In genomic region chr1:232319518-232319917, GRCh38 we compare ENCODE assay signal across 21 cellular contexts.
A peak's percentile ranks its signal among the peaks of the same experiment; 100 is the strongest.
DNase-seq lines count a peak whose midpoint lies in the region; ATAC-seq, FAIRE-seq and TF ChIP-seq lines count a peak whose summit lies in the region.
"Had no signal": no experiment of that assay in that cellular context is flagged by ENCODE, and none has a peak within 500 bp of the region (broad histone marks: within the 10 kb centered on the region; RNA-seq: fewer than 3 reads in every experiment).

No MANE protein-coding gene starts in this region.

- in situ Hi-C loops in gastrocnemius medialis (cut with MboI; ENCODE audit: low sequenced_read_pairs in 4 of 4): no loop called here

- DNase-seq in bronchial epithelial cell (ENCODE audit: low read depth) (no peak), cardiac muscle cell (ENCODE audit: low read depth in 1 of 2, low spot score in 1 of 2) (peak in 1 of 2 donors; percentile 40), gastrocnemius medialis (peak in 1 of 2 donors; percentile 34), lower leg skin (ENCODE audit: low spot score in 2 of 2) (no peak), GM20000 (ENCODE audit: low spot score) (no peak), HPDE6-E6E7 (ENCODE audit: extremely low spot score) (no peak)
- DNase-seq in activated CD8-positive, alpha-beta memory T cell treated with anti-CD3 and anti-CD28 coated beads, Interleukin-2, amount 50 U/mL, for 48 hours: no peak
- DNase-seq: activated CD4-positive, alpha-beta T cell treated with anti-CD3 and anti-CD28 coated beads for 4 hours; activated gamma-delta T cell treated with Interleukin-2 at 50 U/mL for 16 hours; activated naive CD8-positive, alpha-beta T cell treated with anti-CD3 and anti-CD28 coated beads, Interleukin-2, amount 50 U/mL, for 24 hours; activated T-cell treated with anti-CD3 and anti-CD28 coated beads, Interleukin-2, amount 50 U/mL, for 24 hours; naive thymus-derived CD4-positive, alpha-beta T cell; NCI-H1048; NCI-H1930; NCI-H526 treated with DMSO at 0.1 percent for 48 hours; SIG-M5; stimulated activated CD4-positive, alpha-beta T cell treated with anti-CD3 and anti-CD28 coated beads, Interleukin-4, amount 100 ng/mL, for 1 hour had no signal

- TF ChIP-seq CTCF in bronchial epithelial cell (IDR thresholded peaks at IDR 0.05; ENCODE audit: insufficient read depth, low read length, severe bottlenecking) (no peak), cardiac muscle cell (IDR thresholded peaks at IDR 0.05; ENCODE audit: low read depth, low read length) (no peak), gastrocnemius medialis (IDR thresholded peaks at IDR 0.05 in 4 of 5, conservative IDR thresholded peaks at IDR 0.05 in 1 of 5) (no peak), lower leg skin (IDR thresholded peaks at IDR 0.05) (no peak), GM20000 (IDR thresholded peaks at IDR 0.05; ENCODE audit: extremely low read depth, missing control alignments) (no peak)

- peak; percentile 67 to 82 for ATAC-seq in gastrocnemius medialis
- ATAC-seq: activated naive CD8-positive, alpha-beta T cell treated with anti-CD3 and anti-CD28 coated beads, Interleukin-2, amount 50 U/mL, for 24 hours; naive thymus-derived CD4-positive, alpha-beta T cell; stimulated activated effector memory CD8-positive, alpha-beta T cell treated with anti-CD3 and anti-CD28 coated beads, Interleukin-12 subunit alpha, Interleukin-12 subunit beta, amount 100 ng/mL, for 72 hours had no signal

- H3K27me3 ChIP-seq in bronchial epithelial cell (ENCODE audit: control insufficient read depth, insufficient read depth, low read length) (no peaks in the 10 kb centered on the region), cardiac muscle cell (no peaks in the 10 kb centered on the region), gastrocnemius medialis (no peaks in the 10 kb centered on the region)

- H3K9me3 ChIP-seq in cardiac muscle cell (ENCODE audit: low read depth) (no peaks in the 10 kb centered on the region), mesodermal cell (ENCODE audit: control insufficient read depth, low read length) (peaks cover 7% of the 10 kb centered on the region), gastrocnemius medialis (no peaks in the 10 kb centered on the region)

- H3K27ac ChIP-seq in cardiac muscle cell (peak overlapping the region; percentile 94), mesodermal cell (ENCODE audit: low read depth, low read length, severe bottlenecking) (peak overlapping the region; percentile 67), gastrocnemius medialis (peak overlapping the region; percentile 46 to 71 (median 61))
- H3K27ac ChIP-seq: C4-2B had no signal

- FAIRE-seq in bronchial epithelial cell (lab: Jason Lieb, UNC): peak; percentile 7
- FAIRE-seq: endothelial cell of umbilical vein had no signal

- no peaks in the 10 kb centered on the region for H3K36me3 ChIP-seq in bronchial epithelial cell (ENCODE audit: control insufficient read depth, insufficient read depth, low read length)
- H3K36me3 ChIP-seq in cardiac muscle cell: no peaks in the 10 kb centered on the region
- no peaks in the 10 kb centered on the region for H3K36me3 ChIP-seq in mesodermal cell (ENCODE audit: control insufficient read depth, insufficient read depth, low read length)
- no peaks in the 10 kb centered on the region for H3K36me3 ChIP-seq in gastrocnemius medialis

- H3K4me1 ChIP-seq in cardiac muscle cell (ENCODE audit: low read depth) (peaks cover 40% of the 10 kb centered on the region), mesodermal cell (ENCODE audit: control insufficient read depth, insufficient read depth, low read length, poor library complexity, severe bottlenecking) (no peaks in the 10 kb centered on the region), gastrocnemius medialis (peaks cover 9 to 11% of the 10 kb centered on the region in 2 donors)

- 75 to 100% methylated on average over 1 of the region's 1 CpG for WGBS in mesodermal cell (ENCODE audit: insufficient coverage in 2 of 2), 2 experiments
- 7 to 13% methylated on average over 1 of the region's 1 CpG for WGBS in lower leg skin, 2 donors

- TF ChIP-seq POLR2A in gastrocnemius medialis (IDR thresholded peaks at IDR 0.05) (no peak), lower leg skin (IDR thresholded peaks at IDR 0.05) (no peak)

- intact Hi-C loops in gastrocnemius medialis (cut with DNase I; ENCODE audit: low total_unique reads): loop anchor here (1.0 to 10.0 kb wide), 5 partner anchors 110 to 648 kb away; no protein-coding TSS in a partner anchor
- intact Hi-C loops in lower leg skin (cut with DNase I; ENCODE audit: low total_unique reads): no loop called here

- H3K4me3 ChIP-seq in bronchial epithelial cell (ENCODE audit: low read depth, low read length) (no peak overlapping the region), cardiac muscle cell (no peak overlapping the region), mesodermal cell (ENCODE audit: extremely low read depth, insufficient read depth, low read length, poor library complexity, severe bottlenecking) (no peak overlapping the region), gastrocnemius medialis (peak overlapping the region in 1 of 4 donors; percentile 18), lower leg skin (ENCODE audit: low read depth, poor library complexity, severe bottlenecking) (no peak overlapping the region)
